Comparison of ENCODE assay signal across 1 cellular context in the genomic region with DNA sequence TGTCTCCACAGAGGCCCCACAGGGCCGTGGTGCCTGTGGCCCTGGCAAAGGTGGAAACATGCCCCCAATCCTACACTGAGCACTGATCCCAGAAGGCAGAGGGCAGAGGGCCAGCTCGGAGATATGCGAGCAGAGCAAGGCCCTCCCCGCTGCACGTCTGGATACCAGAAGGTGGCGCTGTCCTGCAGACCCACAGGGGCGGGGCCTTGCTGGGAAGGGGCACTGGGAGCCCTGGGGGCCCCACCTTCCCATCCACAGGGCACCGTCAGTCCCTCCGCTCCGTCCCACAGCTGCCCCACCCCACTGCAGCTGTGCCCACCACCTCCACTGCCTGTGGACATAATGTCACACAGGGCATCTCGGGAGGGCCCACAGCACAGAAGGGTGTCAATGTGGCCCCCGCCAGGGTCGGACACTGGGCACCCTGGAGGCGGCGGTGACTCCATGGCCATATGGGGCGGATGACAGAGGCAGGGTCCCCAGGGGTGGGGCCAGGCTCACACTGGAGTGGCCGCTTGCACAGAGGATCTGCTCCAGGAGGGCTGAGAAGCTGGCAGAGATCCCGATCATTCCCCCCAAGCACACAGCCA.
TF ChIP-seq lines count a peak whose summit lies in the region.

No MANE protein-coding gene starts in this region.

TF ChIP-seq in HepG2, 621 proteins besides CTCF, POLR2A, EP300 and RAD21 (continued from another document and continues in another):
- TF ChIP-seq, protein P1, sequence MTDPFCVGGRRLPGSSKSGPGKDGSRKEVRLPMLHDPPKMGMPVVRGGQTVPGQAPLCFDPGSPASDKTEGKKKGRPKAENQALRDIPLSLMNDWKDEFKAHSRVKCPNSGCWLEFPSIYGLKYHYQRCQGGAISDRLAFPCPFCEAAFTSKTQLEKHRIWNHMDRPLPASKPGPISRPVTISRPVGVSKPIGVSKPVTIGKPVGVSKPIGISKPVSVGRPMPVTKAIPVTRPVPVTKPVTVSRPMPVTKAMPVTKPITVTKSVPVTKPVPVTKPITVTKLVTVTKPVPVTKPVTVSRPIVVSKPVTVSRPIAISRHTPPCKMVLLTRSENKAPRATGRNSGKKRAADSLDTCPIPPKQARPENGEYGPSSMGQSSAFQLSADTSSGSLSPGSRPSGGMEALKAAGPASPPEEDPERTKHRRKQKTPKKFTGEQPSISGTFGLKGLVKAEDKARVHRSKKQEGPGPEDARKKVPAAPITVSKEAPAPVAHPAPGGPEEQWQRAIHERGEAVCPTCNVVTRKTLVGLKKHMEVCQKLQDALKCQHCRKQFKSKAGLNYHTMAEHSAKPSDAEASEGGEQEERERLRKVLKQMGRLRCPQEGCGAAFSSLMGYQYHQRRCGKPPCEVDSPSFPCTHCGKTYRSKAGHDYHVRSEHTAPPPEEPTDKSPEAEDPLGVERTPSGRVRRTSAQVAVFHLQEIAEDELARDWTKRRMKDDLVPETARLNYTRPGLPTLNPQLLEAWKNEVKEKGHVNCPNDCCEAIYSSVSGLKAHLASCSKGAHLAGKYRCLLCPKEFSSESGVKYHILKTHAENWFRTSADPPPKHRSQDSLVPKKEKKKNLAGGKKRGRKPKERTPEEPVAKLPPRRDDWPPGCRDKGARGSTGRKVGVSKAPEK (CRISPR knock-in tag; IDR thresholded peaks at IDR 0.05; ENCODE audit: borderline replicate concordance), result no peak
- TF ChIP-seq, protein P2, sequence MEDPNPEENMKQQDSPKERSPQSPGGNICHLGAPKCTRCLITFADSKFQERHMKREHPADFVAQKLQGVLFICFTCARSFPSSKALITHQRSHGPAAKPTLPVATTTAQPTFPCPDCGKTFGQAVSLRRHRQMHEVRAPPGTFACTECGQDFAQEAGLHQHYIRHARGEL (CRISPR knock-in tag; IDR thresholded peaks at IDR 0.05), result no peak
- no peak for TF ChIP-seq AGO2 (optimal IDR thresholded peaks at IDR 0.05; ENCODE audit: low read depth, low read length)
- TF ChIP-seq ZNF678 (CRISPR knock-in tag; IDR thresholded peaks at IDR 0.05), result no peak
- no peak for TF ChIP-seq MIXL1 (CRISPR knock-in tag; IDR thresholded peaks at IDR 0.05)
- TF ChIP-seq ZNF10 (CRISPR knock-in tag; IDR thresholded peaks at IDR 0.05; ENCODE audit: borderline replicate concordance, low read depth), result no peak
- TF ChIP-seq, protein P3, sequence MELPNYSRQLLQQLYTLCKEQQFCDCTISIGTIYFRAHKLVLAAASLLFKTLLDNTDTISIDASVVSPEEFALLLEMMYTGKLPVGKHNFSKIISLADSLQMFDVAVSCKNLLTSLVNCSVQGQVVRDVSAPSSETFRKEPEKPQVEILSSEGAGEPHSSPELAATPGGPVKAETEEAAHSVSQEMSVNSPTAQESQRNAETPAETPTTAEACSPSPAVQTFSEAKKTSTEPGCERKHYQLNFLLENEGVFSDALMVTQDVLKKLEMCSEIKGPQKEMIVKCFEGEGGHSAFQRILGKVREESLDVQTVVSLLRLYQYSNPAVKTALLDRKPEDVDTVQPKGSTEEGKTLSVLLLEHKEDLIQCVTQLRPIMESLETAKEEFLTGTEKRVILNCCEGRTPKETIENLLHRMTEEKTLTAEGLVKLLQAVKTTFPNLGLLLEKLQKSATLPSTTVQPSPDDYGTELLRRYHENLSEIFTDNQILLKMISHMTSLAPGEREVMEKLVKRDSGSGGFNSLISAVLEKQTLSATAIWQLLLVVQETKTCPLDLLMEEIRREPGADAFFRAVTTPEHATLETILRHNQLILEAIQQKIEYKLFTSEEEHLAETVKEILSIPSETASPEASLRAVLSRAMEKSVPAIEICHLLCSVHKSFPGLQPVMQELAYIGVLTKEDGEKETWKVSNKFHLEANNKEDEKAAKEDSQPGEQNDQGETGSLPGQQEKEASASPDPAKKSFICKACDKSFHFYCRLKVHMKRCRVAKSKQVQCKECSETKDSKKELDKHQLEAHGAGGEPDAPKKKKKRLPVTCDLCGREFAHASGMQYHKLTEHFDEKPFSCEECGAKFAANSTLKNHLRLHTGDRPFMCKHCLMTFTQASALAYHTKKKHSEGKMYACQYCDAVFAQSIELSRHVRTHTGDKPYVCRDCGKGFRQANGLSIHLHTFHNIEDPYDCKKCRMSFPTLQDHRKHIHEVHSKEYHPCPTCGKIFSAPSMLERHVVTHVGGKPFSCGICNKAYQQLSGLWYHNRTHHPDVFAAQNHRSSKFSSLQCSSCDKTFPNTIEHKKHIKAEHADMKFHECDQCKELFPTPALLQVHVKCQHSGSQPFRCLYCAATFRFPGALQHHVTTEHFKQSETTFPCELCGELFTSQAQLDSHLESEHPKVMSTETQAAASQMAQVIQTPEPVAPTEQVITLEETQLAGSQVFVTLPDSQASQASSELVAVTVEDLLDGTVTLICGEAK (IDR thresholded peaks at IDR 0.05), result no peak
- TF ChIP-seq, protein P3 (CRISPR knock-in tag; IDR thresholded peaks at IDR 0.05), result peak; percentile 35; the same call in 1 of the 2 replicates
- no peak for TF ChIP-seq MTF2 (CRISPR knock-in tag; IDR thresholded peaks at IDR 0.05; ENCODE audit: borderline replicate concordance)
- TF ChIP-seq MLLT10 (CRISPR knock-in tag; IDR thresholded peaks at IDR 0.05), result no peak
- no peak for TF ChIP-seq ZNF432 (CRISPR knock-in tag; IDR thresholded peaks at IDR 0.05; ENCODE audit: borderline replicate concordance)
- TF ChIP-seq, protein P4, sequence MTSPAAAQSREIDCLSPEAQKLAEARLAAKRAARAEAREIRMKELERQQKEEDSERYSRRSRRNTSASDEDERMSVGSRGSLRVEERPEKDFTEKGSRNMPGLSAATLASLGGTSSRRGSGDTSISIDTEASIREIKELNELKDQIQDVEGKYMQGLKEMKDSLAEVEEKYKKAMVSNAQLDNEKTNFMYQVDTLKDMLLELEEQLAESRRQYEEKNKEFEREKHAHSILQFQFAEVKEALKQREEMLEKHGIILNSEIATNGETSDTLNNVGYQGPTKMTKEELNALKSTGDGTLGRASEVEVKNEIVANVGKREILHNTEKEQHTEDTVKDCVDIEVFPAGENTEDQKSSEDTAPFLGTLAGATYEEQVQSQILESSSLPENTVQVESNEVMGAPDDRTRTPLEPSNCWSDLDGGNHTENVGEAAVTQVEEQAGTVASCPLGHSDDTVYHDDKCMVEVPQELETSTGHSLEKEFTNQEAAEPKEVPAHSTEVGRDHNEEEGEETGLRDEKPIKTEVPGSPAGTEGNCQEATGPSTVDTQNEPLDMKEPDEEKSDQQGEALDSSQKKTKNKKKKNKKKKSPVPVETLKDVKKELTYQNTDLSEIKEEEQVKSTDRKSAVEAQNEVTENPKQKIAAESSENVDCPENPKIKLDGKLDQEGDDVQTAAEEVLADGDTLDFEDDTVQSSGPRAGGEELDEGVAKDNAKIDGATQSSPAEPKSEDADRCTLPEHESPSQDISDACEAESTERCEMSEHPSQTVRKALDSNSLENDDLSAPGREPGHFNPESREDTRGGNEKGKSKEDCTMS (CRISPR knock-in tag; conservative IDR thresholded peaks at IDR 0.05), result no peak
- no peak for TF ChIP-seq ZNF629 (CRISPR knock-in tag; conservative IDR thresholded peaks at IDR 0.05)
- TF ChIP-seq, protein P5, sequence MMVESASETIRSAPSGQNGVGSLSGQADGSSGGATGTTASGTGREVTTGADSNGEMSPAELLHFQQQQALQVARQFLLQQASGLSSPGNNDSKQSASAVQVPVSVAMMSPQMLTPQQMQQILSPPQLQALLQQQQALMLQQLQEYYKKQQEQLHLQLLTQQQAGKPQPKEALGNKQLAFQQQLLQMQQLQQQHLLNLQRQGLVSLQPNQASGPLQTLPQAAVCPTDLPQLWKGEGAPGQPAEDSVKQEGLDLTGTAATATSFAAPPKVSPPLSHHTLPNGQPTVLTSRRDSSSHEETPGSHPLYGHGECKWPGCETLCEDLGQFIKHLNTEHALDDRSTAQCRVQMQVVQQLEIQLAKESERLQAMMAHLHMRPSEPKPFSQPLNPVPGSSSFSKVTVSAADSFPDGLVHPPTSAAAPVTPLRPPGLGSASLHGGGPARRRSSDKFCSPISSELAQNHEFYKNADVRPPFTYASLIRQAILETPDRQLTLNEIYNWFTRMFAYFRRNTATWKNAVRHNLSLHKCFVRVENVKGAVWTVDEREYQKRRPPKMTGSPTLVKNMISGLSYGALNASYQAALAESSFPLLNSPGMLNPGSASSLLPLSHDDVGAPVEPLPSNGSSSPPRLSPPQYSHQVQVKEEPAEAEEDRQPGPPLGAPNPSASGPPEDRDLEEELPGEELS (CRISPR knock-in tag; IDR thresholded peaks at IDR 0.05), result no peak
- TF ChIP-seq ZNF343 (CRISPR knock-in tag; IDR thresholded peaks at IDR 0.05), result no peak
- TF ChIP-seq KDM1A (CRISPR knock-in tag; IDR thresholded peaks at IDR 0.05), result no peak
- no peak for TF ChIP-seq ZNF766 (CRISPR knock-in tag; IDR thresholded peaks at IDR 0.05; ENCODE audit: borderline replicate concordance)
- no peak for TF ChIP-seq SNRNP70 (IDR thresholded peaks at IDR 0.05; ENCODE audit: low read depth, low read length)
- TF ChIP-seq SMC3 (IDR thresholded peaks at IDR 0.05; ENCODE audit: low read length), result peak; percentile 28; the same call in 1 of the 2 replicates
- TF ChIP-seq, protein P6, sequence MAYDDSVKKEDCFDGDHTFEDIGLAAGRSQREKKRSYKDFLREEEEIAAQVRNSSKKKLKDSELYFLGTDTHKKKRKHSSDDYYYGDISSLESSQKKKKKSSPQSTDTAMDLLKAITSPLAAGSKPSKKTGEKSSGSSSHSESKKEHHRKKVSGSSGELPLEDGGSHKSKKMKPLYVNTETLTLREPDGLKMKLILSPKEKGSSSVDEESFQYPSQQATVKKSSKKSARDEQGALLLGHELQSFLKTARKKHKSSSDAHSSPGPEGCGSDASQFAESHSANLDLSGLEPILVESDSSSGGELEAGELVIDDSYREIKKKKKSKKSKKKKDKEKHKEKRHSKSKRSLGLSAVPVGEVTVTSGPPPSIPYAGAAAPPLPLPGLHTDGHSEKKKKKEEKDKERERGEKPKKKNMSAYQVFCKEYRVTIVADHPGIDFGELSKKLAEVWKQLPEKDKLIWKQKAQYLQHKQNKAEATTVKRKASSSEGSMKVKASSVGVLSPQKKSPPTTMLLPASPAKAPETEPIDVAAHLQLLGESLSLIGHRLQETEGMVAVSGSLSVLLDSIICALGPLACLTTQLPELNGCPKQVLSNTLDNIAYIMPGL (CRISPR knock-in tag; IDR thresholded peaks at IDR 0.05; ENCODE audit: borderline replicate concordance in 1 of 2, low read depth in 1 of 2), result peak; percentile 79 to 91
- TF ChIP-seq ZFY (CRISPR knock-in tag; IDR thresholded peaks at IDR 0.05), result peak; percentile 59; the same call in 1 of the 2 replicates
- no peak for TF ChIP-seq ZNF713 (CRISPR knock-in tag; IDR thresholded peaks at IDR 0.05)
- TF ChIP-seq MAFK (conservative IDR thresholded peaks at IDR 0.05 in 1 of 2, IDR thresholded peaks at IDR 0.05 in 1 of 2; ENCODE audit: low read length in 2 of 2), result no peak
- TF ChIP-seq, protein P7, sequence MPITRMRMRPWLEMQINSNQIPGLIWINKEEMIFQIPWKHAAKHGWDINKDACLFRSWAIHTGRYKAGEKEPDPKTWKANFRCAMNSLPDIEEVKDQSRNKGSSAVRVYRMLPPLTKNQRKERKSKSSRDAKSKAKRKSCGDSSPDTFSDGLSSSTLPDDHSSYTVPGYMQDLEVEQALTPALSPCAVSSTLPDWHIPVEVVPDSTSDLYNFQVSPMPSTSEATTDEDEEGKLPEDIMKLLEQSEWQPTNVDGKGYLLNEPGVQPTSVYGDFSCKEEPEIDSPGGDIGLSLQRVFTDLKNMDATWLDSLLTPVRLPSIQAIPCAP (CRISPR knock-in tag; IDR thresholded peaks at IDR 0.05; ENCODE audit: low read depth), result no peak
- no peak for TF ChIP-seq MEIS1 (CRISPR knock-in tag; IDR thresholded peaks at IDR 0.05; ENCODE audit: borderline replicate concordance)
- TF ChIP-seq CHD4 (IDR thresholded peaks at IDR 0.05; ENCODE audit: borderline replicate concordance, low read length), result peak; percentile 33; the same call in 1 of the 2 replicates
- TF ChIP-seq ZNF260 (CRISPR knock-in tag; IDR thresholded peaks at IDR 0.05; ENCODE audit: borderline replicate concordance, low read depth), result no peak
- TF ChIP-seq ZNF326 (CRISPR knock-in tag; IDR thresholded peaks at IDR 0.05; ENCODE audit: borderline replicate concordance), result 0 out of 2 replicates have a peak, but pooled peaks have one; percentile 26
- no peak for TF ChIP-seq ZNF510 (CRISPR knock-in tag; IDR thresholded peaks at IDR 0.05; ENCODE audit: low read depth)
- TF ChIP-seq ZBTB7A (CRISPR knock-in tag; IDR thresholded peaks at IDR 0.05), result no peak
- TF ChIP-seq, protein P8, sequence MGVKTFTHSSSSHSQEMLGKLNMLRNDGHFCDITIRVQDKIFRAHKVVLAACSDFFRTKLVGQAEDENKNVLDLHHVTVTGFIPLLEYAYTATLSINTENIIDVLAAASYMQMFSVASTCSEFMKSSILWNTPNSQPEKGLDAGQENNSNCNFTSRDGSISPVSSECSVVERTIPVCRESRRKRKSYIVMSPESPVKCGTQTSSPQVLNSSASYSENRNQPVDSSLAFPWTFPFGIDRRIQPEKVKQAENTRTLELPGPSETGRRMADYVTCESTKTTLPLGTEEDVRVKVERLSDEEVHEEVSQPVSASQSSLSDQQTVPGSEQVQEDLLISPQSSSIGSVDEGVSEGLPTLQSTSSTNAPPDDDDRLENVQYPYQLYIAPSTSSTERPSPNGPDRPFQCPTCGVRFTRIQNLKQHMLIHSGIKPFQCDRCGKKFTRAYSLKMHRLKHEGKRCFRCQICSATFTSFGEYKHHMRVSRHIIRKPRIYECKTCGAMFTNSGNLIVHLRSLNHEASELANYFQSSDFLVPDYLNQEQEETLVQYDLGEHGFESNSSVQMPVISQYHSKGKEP (CRISPR knock-in tag; IDR thresholded peaks at IDR 0.05), result no peak
- TF ChIP-seq PHF8 (CRISPR knock-in tag; IDR thresholded peaks at IDR 0.05), result 0 out of 2 replicates have a peak, but pooled peaks have one; percentile 33
- no peak for TF ChIP-seq GLI4 (CRISPR knock-in tag; IDR thresholded peaks at IDR 0.05; ENCODE audit: borderline replicate concordance)
- TF ChIP-seq HDAC2 (CRISPR knock-in tag; IDR thresholded peaks at IDR 0.05), result peak; percentile 21; the same call in 1 of the 2 replicates
- TF ChIP-seq ZNF75D (CRISPR knock-in tag; IDR thresholded peaks at IDR 0.05; ENCODE audit: borderline replicate concordance), result no peak
- no peak for TF ChIP-seq ZSCAN22 (CRISPR knock-in tag; IDR thresholded peaks at IDR 0.05)
